10 cellular contexts compared by ENCODE assay signal in the genomic region with DNA sequence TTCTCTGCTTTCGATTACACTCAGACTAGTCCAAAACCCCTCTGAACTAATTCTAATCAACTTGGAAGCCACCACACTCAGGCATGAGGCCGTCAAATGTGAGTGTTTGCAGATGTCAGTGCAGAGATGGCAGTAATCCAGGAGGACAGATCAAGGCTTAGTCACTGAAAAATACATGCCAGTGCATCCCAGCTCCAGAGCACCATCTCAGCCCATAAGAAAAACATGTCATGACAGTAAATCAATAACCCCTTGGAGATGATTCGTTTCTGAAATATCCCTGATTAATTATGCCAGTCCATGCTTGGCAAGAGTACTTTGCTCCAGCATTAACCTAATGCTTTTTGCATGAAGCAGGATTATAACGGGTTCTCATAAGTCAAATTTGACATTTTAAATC.
DNase-seq lines count a peak whose midpoint lies in the region; ATAC-seq and TF ChIP-seq lines count a peak whose summit lies in the region.
"Had no signal": no experiment of that assay in that cellular context is flagged by ENCODE, and none has a peak within 500 bp of the region (broad histone marks: within the 10 kb centered on the region; RNA-seq: fewer than 3 reads in every experiment).

No MANE protein-coding gene starts in this region.

- ATAC-seq in HG03097 (IDR thresholded peaks at IDR 0.05; ENCODE audit: low FRiP score, unreplicated experiment) (no peak), HG03432 (IDR thresholded peaks at IDR 0.05; ENCODE audit: unreplicated experiment) (no peak), GM21528 (IDR thresholded peaks at IDR 0.05; ENCODE audit: low FRiP score, unreplicated experiment) (no peak)
- ATAC-seq: upper lobe of right lung had no signal

- H3K4me3 ChIP-seq in foreskin fibroblast (ENCODE audit: low read depth in 1 of 2, low read length in 2 of 2) = no peak overlapping the region
- H3K4me3 ChIP-seq: upper lobe of right lung had no signal

- no peak for TF ChIP-seq CTCF in foreskin fibroblast (IDR thresholded peaks at IDR 0.05; ENCODE audit: low read depth, low read length)

- DNase-seq in NCI-H1694 treated with DMSO at 0.1 percent for 48 hours (lab: John Stamatoyannopoulos, UW) (peak; percentile 7), NCI-H1694 (lab: John Stamatoyannopoulos, UW) (no peak), T1000 (lab: John Stamatoyannopoulos, UW) (peak; percentile 28), foreskin fibroblast (peak; percentile 90 to 95), retina (peak; percentile 69)
- DNase-seq: occipital lobe, upper lobe of right lung had no signal
